ENCODE assay signal across 8 cellular contexts in genomic region chr2:42810126-42810970, GRCh38. TPM values are rescaled to one million over a fixed set of nuclear protein-coding genes. Genes with fewer than 3 reads are reported as not detected.
DNase-seq lines count a peak whose midpoint lies in the region; ATAC-seq and TF ChIP-seq lines count a peak whose summit lies in the region.

No MANE protein-coding gene starts in this region.

- H3K4me1 Mint-ChIP-seq in CD4-positive, alpha-beta T cell (ENCODE audit: low read depth) = peaks cover 30% of the 10 kb centered on the region
- peaks cover 18% of the 10 kb centered on the region for H3K4me1 Mint-ChIP-seq in activated CD4-positive, alpha-beta memory T cell treated with anti-CD3 and anti-CD28 coated beads, Interleukin-2, amount 10 ng/mL, durations not matched to agents 7 days and 5 days

- intact Hi-C loops in CD4-positive, alpha-beta T cell (cut with DNase I, micrococcal nuclease) = loop anchor here (5.0 to 10.0 kb wide), 4 partner anchors 317 to 1184 kb away; partner anchors contain the start of genes COX7A2L (in 1 of the 2), LRPPRC (in 1 of the 2) and THADA (in 1 of the 2)

- peak; percentile 92 to 99 (median 96) for DNase-seq in CD4-positive, alpha-beta T cell
- DNase-seq in NCI-H82 (lab: John Stamatoyannopoulos, UW) = peak; percentile 95
- DNase-seq in activated CD4-positive, alpha-beta memory T cell treated with anti-CD3 and anti-CD28 coated beads, Interleukin-2, amount 10 ng/mL, durations not matched to agents 7 days and 5 days = peak; percentile 96
- DNase-seq in lung microvascular endothelial cell (ENCODE audit: low read depth in 2 of 2) = peak; percentile 97
- DNase-seq in stimulated activated CD4-positive, alpha-beta T cell treated with anti-CD3 and anti-CD28 coated beads, TNF-alpha, amount 100 ng/mL, for 4 hours (ENCODE audit: low read depth in 3 of 3) = peak; percentile 90 to 93 (median 91)

- POLR2A ChIA-PET in CD4-positive, alpha-beta T cell (lab: Charles Lee) = interaction anchor here (0.5 to 3.2 kb wide), 42 partner anchors 9 to 1556 kb away, joined by 3 to 44 read pairs (median 4); partner anchors contain the start of genes CAMKMT, HAAO, OXER1 and PLEKHH2
- POLR2A ChIA-PET in activated CD4-positive, alpha-beta memory T cell treated with anti-CD3 and anti-CD28 coated beads, Interleukin-2, amount 10 ng/mL, durations not matched to agents 7 days and 5 days (lab: Charles Lee) = interaction anchor here (0.6 to 3.8 kb wide), 36 partner anchors 9 to 1552 kb away, joined by 3 to 31 read pairs (median 3); partner anchors contain the start of genes CAMKMT, COX7A2L, HAAO and PLEKHH2

- peak overlapping the region; percentile 100 for H3K27ac Mint-ChIP-seq in CD4-positive, alpha-beta T cell
- peak overlapping the region; percentile 100 for H3K27ac Mint-ChIP-seq in activated CD4-positive, alpha-beta memory T cell treated with anti-CD3 and anti-CD28 coated beads, Interleukin-2, amount 10 ng/mL, durations not matched to agents 7 days and 5 days

- CTCF ChIA-PET in CD4-positive, alpha-beta T cell (lab: Charles Lee) = interaction anchor here (1.0 to 1.4 kb wide), 2 partner anchors 18 to 417 kb away, joined by 3 to 5 read pairs; no protein-coding TSS in a partner anchor
- CTCF ChIA-PET in activated CD4-positive, alpha-beta memory T cell treated with anti-CD3 and anti-CD28 coated beads, Interleukin-2, amount 10 ng/mL, durations not matched to agents 7 days and 5 days (lab: Charles Lee) = interaction anchor here (0.6 to 5.1 kb wide), 18 partner anchors 9 to 1551 kb away, joined by 3 to 34 read pairs (median 4); partner anchors contain the start of genes CAMKMT, HAAO and PREPL

- peak overlapping the region; percentile 93 for H3K27ac ChIP-seq in CD4-positive, alpha-beta T cell (ENCODE audit: low read depth, low read length)
- H3K27ac ChIP-seq in duodenal mucosa (ENCODE audit: low read depth, low read length) = peak overlapping the region; percentile 99

- peak overlapping the region; percentile 85 to 91 for H3K4me3 ChIP-seq in duodenal mucosa (ENCODE audit: low read depth in 1 of 2, low read length in 2 of 2)

- peak overlapping the region; percentile 98 for H3K4me3 Mint-ChIP-seq in CD4-positive, alpha-beta T cell
- peak overlapping the region; percentile 93 for H3K4me3 Mint-ChIP-seq in activated CD4-positive, alpha-beta memory T cell treated with anti-CD3 and anti-CD28 coated beads, Interleukin-2, amount 10 ng/mL, durations not matched to agents 7 days and 5 days

- TF ChIP-seq CTCF in CD4-positive, alpha-beta T cell (IDR thresholded peaks at IDR 0.05) = no peak

- H3K27me3 ChIP-seq in CD4-positive, alpha-beta T cell (ENCODE audit: control insufficient read depth, insufficient read depth, low read length) = no peaks in the 10 kb centered on the region
- H3K27me3 ChIP-seq in duodenal mucosa (ENCODE audit: control insufficient read depth in 1 of 2, insufficient read depth in 2 of 2, low read length in 2 of 2) = peaks cover 0 to 2% of the 10 kb centered on the region in 2 donors

- H3K27me3 Mint-ChIP-seq in CD4-positive, alpha-beta T cell = peaks cover 7% of the 10 kb centered on the region
- H3K27me3 Mint-ChIP-seq in activated CD4-positive, alpha-beta memory T cell treated with anti-CD3 and anti-CD28 coated beads, Interleukin-2, amount 10 ng/mL, durations not matched to agents 7 days and 5 days = peaks cover 7% of the 10 kb centered on the region

- peaks cover 22% of the 10 kb centered on the region for H3K36me3 Mint-ChIP-seq in CD4-positive, alpha-beta T cell (ENCODE audit: low read depth)
- H3K36me3 Mint-ChIP-seq in activated CD4-positive, alpha-beta memory T cell treated with anti-CD3 and anti-CD28 coated beads, Interleukin-2, amount 10 ng/mL, durations not matched to agents 7 days and 5 days (ENCODE audit: low read depth) = peaks cover 5% of the 10 kb centered on the region

- H3K36me3 ChIP-seq in duodenal mucosa (ENCODE audit: control insufficient read depth in 1 of 2, insufficient read depth in 2 of 2, low read length in 2 of 2) = no peaks in the 10 kb centered on the region

- peak; percentile 78 for ATAC-seq in CD4-positive, alpha-beta T cell (ENCODE audit: poor library complexity)
- ATAC-seq in GM19452 (IDR thresholded peaks at IDR 0.05; ENCODE audit: unreplicated experiment) (peak; percentile 69), HG03575 (IDR thresholded peaks at IDR 0.05; ENCODE audit: extremely low read depth, insufficient number of reproducible peaks, low FRiP score, unreplicated experiment) (peak; percentile 45)

- H3K9me3 ChIP-seq in CD4-positive, alpha-beta T cell (ENCODE audit: control insufficient read depth, low read length) = no peaks in the 10 kb centered on the region
- H3K9me3 ChIP-seq in duodenal mucosa (ENCODE audit: control insufficient read depth in 1 of 2, low read length in 2 of 2) = no peaks in the 10 kb centered on the region

- peak overlapping the region; percentile 96 to 97 for H3K9ac ChIP-seq in duodenal mucosa (ENCODE audit: low read depth in 1 of 2, low read length in 2 of 2)

- H3K4me1 ChIP-seq in duodenal mucosa (ENCODE audit: control insufficient read depth in 1 of 2, insufficient read depth in 2 of 2, low read length in 2 of 2) = peaks cover 14% of the 10 kb centered on the region in 2 donors

- no peaks in the 10 kb centered on the region for H3K9me3 Mint-ChIP-seq in CD4-positive, alpha-beta T cell
- peaks cover 6% of the 10 kb centered on the region for H3K9me3 Mint-ChIP-seq in activated CD4-positive, alpha-beta memory T cell treated with anti-CD3 and anti-CD28 coated beads, Interleukin-2, amount 10 ng/mL, durations not matched to agents 7 days and 5 days

RNA-seq across cellular contexts. Expression of gene HAAO, which starts 18.0 kb away (rescaled TPM):
- not detected for total RNA-seq in CD4-positive, alpha-beta T cell
- total RNA-seq in activated CD4-positive, alpha-beta memory T cell treated with anti-CD3 and anti-CD28 coated beads, Interleukin-2, amount 10 ng/mL, durations not matched to agents 7 days and 5 days = under 1 TPM; 0.18 to 0.28 TPM
- not detected in 2 replicates for total RNA-seq in lung microvascular endothelial cell

RNA-seq across cellular contexts. Expression of gene OXER1, which starts 46.4 kb away (rescaled TPM):
- not detected for total RNA-seq in CD4-positive, alpha-beta T cell
- total RNA-seq in activated CD4-positive, alpha-beta memory T cell treated with anti-CD3 and anti-CD28 coated beads, Interleukin-2, amount 10 ng/mL, durations not matched to agents 7 days and 5 days = not detected
- not detected in 2 replicates for total RNA-seq in lung microvascular endothelial cell

Comparison
In these comparisons a context has a peak if more than half of its experiments do, and no peak if none do; other contexts are left out.
1. Peak in every context shown above with its lines: DNase-seq, ATAC-seq, H3K4me3 ChIP-seq and H3K27ac ChIP-seq.